ENCODE assay signal across 28 cellular contexts in the genomic region with DNA sequence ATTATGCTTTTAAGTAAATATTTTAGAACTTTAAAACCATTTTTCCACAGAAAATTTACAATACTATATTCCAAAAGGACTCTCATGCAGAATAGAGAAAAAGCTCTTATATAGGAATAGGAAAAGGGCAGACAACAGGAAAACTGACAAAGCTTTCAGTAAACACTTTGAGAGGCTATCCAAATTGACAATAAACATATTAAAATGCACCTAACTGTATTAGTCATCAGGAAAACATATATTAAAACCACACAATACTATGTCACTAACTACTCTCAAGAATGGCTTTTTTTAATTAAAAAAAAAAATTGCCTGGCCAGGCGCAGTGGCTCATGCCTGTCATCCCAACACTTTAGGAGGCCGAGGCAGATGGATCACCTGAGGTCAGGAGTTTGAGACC.
"Had no signal": no experiment of that assay in that cellular context is flagged by ENCODE, and none has a peak within 500 bp of the region (broad histone marks: within the 10 kb centered on the region; RNA-seq: fewer than 3 reads in every experiment).

No MANE protein-coding gene starts in this region.

- H3K36me3 Mint-ChIP-seq: stimulated activated effector memory CD8-positive, alpha-beta T cell treated with anti-CD3 and anti-CD28 coated beads, Interleukin-12 subunit alpha, Interleukin-12 subunit beta, amount 100 ng/mL, for 72 hours; stimulated activated memory B cell treated with anti-CD40 and anti-IgM and Interleukin-4, amounts not matched to agents 10 μg/mL and 1 μg/mL and 100 μg/mL, for 72 hours had no signal

- H3K9me3 ChIP-seq: suprapubic skin, testis, thoracic aorta, thyroid gland, tibial artery, upper lobe of left lung, upper lobe of right lung, uterus, vagina had no signal

- H3K27me3 Mint-ChIP-seq: stimulated activated memory B cell treated with anti-CD40 and anti-IgM and Interleukin-4, amounts not matched to agents 10 μg/mL and 1 μg/mL and 100 μg/mL, for 72 hours; stimulated activated naive B cell treated with anti-CD40 and anti-IgM and Interleukin-4, amounts not matched to agents 10 μg/mL and 1 μg/mL and 100 μg/mL, for 72 hours; stimulated activated naive CD8-positive, alpha-beta T cell treated with anti-CD3 and anti-CD28 coated beads, Interleukin-15, amount 100 ng/mL, for 72 hours; stimulated activated naive CD8-positive, alpha-beta T cell treated with anti-CD3 and anti-CD28 coated beads, Interleukin-15, Interleukin-2, amounts not matched to agents 100 ng/mL and 50 ng/mL, for 24 hours; type B pancreatic cell had no signal

- H3K27ac Mint-ChIP-seq: stimulated activated effector memory CD8-positive, alpha-beta T cell treated with anti-CD3 and anti-CD28 coated beads, Interleukin-12 subunit alpha, Interleukin-12 subunit beta, amount 100 ng/mL, for 72 hours; stimulated activated memory B cell treated with anti-CD40 and anti-IgM and Interleukin-4, amounts not matched to agents 10 μg/mL and 1 μg/mL and 100 μg/mL, for 72 hours; stimulated activated naive B cell treated with anti-CD40 and anti-IgM and Interleukin-4, amounts not matched to agents 10 μg/mL and 1 μg/mL and 100 μg/mL, for 72 hours; stimulated activated naive CD8-positive, alpha-beta T cell treated with anti-CD3 and anti-CD28 coated beads, Interleukin-15, amount 100 ng/mL, for 72 hours; stimulated activated naive CD8-positive, alpha-beta T cell treated with anti-CD3 and anti-CD28 coated beads, Interleukin-15, Interleukin-2, amounts not matched to agents 100 ng/mL and 50 ng/mL, for 24 hours; type B pancreatic cell had no signal

- H3K4me3 ChIP-seq: stomach, suprapubic skin, testis, thoracic aorta, thyroid gland, tibial artery, tibial nerve, transverse colon, upper lobe of left lung, upper lobe of right lung, uterus, vagina had no signal

- H3K4me1 Mint-ChIP-seq: stimulated activated effector memory CD8-positive, alpha-beta T cell treated with anti-CD3 and anti-CD28 coated beads, Interleukin-12 subunit alpha, Interleukin-12 subunit beta, amount 100 ng/mL, for 72 hours; stimulated activated memory B cell treated with anti-CD40 and anti-IgM and Interleukin-4, amounts not matched to agents 10 μg/mL and 1 μg/mL and 100 μg/mL, for 72 hours; stimulated activated naive B cell treated with anti-CD40 and anti-IgM and Interleukin-4, amounts not matched to agents 10 μg/mL and 1 μg/mL and 100 μg/mL, for 72 hours; stimulated activated naive CD8-positive, alpha-beta T cell treated with anti-CD3 and anti-CD28 coated beads, Interleukin-15, amount 100 ng/mL, for 72 hours had no signal

- H3K4me1 ChIP-seq: stomach, suprapubic skin, testis, thyroid gland, tibial artery, transverse colon, upper lobe of left lung, upper lobe of right lung, uterus, vagina had no signal

- H3K4me3 Mint-ChIP-seq: stimulated activated effector memory CD8-positive, alpha-beta T cell treated with anti-CD3 and anti-CD28 coated beads, Interleukin-12 subunit alpha, Interleukin-12 subunit beta, amount 100 ng/mL, for 72 hours; stimulated activated memory B cell treated with anti-CD40 and anti-IgM and Interleukin-4, amounts not matched to agents 10 μg/mL and 1 μg/mL and 100 μg/mL, for 72 hours; stimulated activated naive B cell treated with anti-CD40 and anti-IgM and Interleukin-4, amounts not matched to agents 10 μg/mL and 1 μg/mL and 100 μg/mL, for 72 hours; stimulated activated naive CD8-positive, alpha-beta T cell treated with anti-CD3 and anti-CD28 coated beads, Interleukin-15, amount 100 ng/mL, for 72 hours; stimulated activated naive CD8-positive, alpha-beta T cell treated with anti-CD3 and anti-CD28 coated beads, Interleukin-15, Interleukin-2, amounts not matched to agents 100 ng/mL and 50 ng/mL, for 24 hours; type B pancreatic cell had no signal

- DNase-seq: stimulated activated CD4-positive, alpha-beta T cell treated with anti-CD3 and anti-CD28 coated beads, Interleukin-2, amount 100 ng/mL, for 48 hours; stimulated activated CD4-positive, alpha-beta T cell treated with anti-CD3 and anti-CD28 coated beads, Interleukin-4, amount 100 ng/mL, for 1 hour; stimulated activated CD4-positive, alpha-beta T cell treated with anti-CD3 and anti-CD28 coated beads, Interleukin-4, amount 100 ng/mL, for 24 hours; stimulated activated CD4-positive, alpha-beta T cell treated with anti-CD3 and anti-CD28 coated beads, Interleukin-4, amount 100 ng/mL, for 4 hours; stimulated activated CD8-positive, alpha-beta memory T cell treated with anti-CD3 and anti-CD28 coated beads, Interleukin-4, amount 100 ng/mL, for 48 hours; stimulated activated naive B cell treated with anti-CD40 and anti-IgM and Interleukin-4, amounts not matched to agents 10 μg/mL and 1 μg/mL and 100 μg/mL, for 72 hours; stimulated activated naive CD4-positive, alpha-beta T cell; stimulated activated naive CD4-positive, alpha-beta T cell treated with Interleukin-2 at 50 U/mL for 16 hours; stimulated activated naive CD8-positive, alpha-beta T cell treated with anti-CD3 and anti-CD28 coated beads, Interleukin-15, amount 100 ng/mL, for 72 hours; stimulated activated naive CD8-positive, alpha-beta T cell treated with anti-CD3 and anti-CD28 coated beads, Interleukin-15, Interleukin-2, amounts not matched to agents 100 U/mL and 50 U/mL, for 24 hours; stomach; substantia nigra; testis; thyroid gland; tibial artery; transverse colon; trophoblast cell; upper lobe of left lung; upper lobe of right lung; uterus had no signal

- ATAC-seq: stimulated activated effector memory CD8-positive, alpha-beta T cell treated with anti-CD3 and anti-CD28 coated beads, Interleukin-12 subunit alpha, Interleukin-12 subunit beta, amount 100 ng/mL, for 72 hours; stimulated activated memory B cell treated with anti-CD40 and anti-IgM and Interleukin-4, amounts not matched to agents 10 μg/mL and 1 μg/mL and 100 μg/mL, for 72 hours; stimulated activated naive B cell treated with anti-CD40 and anti-IgM and Interleukin-4, amounts not matched to agents 10 μg/mL and 1 μg/mL and 100 μg/mL, for 72 hours; stimulated activated naive CD8-positive, alpha-beta T cell treated with anti-CD3 and anti-CD28 coated beads, Interleukin-15, amount 100 ng/mL, for 72 hours; stimulated activated naive CD8-positive, alpha-beta T cell treated with anti-CD3 and anti-CD28 coated beads, Interleukin-15, Interleukin-2, amounts not matched to agents 100 U/mL and 50 U/mL, for 24 hours; upper lobe of right lung had no signal

- H3K9me3 Mint-ChIP-seq: stimulated activated effector memory CD8-positive, alpha-beta T cell treated with anti-CD3 and anti-CD28 coated beads, Interleukin-12 subunit alpha, Interleukin-12 subunit beta, amount 100 ng/mL, for 72 hours had no signal

- H3K27ac ChIP-seq: stomach, suprapubic skin, testis, thoracic aorta, thyroid gland, tibial artery, tibial nerve, transverse colon, upper lobe of left lung, upper lobe of right lung, uterus, vagina had no signal

- H3K36me3 ChIP-seq: stomach, suprapubic skin, thoracic aorta, thyroid gland, tibial artery, transverse colon, upper lobe of left lung, upper lobe of right lung, uterus, vagina had no signal

- H3K27me3 ChIP-seq: stomach, suprapubic skin, testis, thyroid gland, tibial artery, tibial nerve, transverse colon, upper lobe of left lung, upper lobe of right lung, uterus, vagina had no signal
